8 cellular contexts compared by ENCODE assay signal in genomic region chr19:47107953-47108746, GRCh38. TPM values are rescaled to one million over a fixed set of nuclear protein-coding genes. Genes with fewer than 3 reads are reported as not detected.
DNase-seq lines count a peak whose midpoint lies in the region; ATAC-seq and TF ChIP-seq lines count a peak whose summit lies in the region.

No MANE protein-coding gene starts in this region.

- no peaks in the 10 kb centered on the region for H3K9me3 Mint-ChIP-seq in effector memory CD8-positive, alpha-beta T cell

- peak overlapping the region; percentile 100 for H3K9ac ChIP-seq in PC-3 (ENCODE audit: low read length)

- peak overlapping the region; percentile 99 for H3K27ac ChIP-seq in PC-3 (ENCODE audit: low read length)

- peak overlapping the region; percentile 91 for H3K4me3 Mint-ChIP-seq in effector memory CD8-positive, alpha-beta T cell

- peaks cover 39% of the 10 kb centered on the region for H3K36me3 Mint-ChIP-seq in effector memory CD8-positive, alpha-beta T cell (ENCODE audit: insufficient read depth)

- H3K79me2 ChIP-seq in PC-3 (ENCODE audit: low read length) = peaks cover 86% of the 10 kb centered on the region

- no peaks in the 10 kb centered on the region for H3K27me3 Mint-ChIP-seq in effector memory CD8-positive, alpha-beta T cell

- ATAC-seq in PC-3 (peak; percentile 23; the same call in 1 of the 2 replicates), HG02642 (IDR thresholded peaks at IDR 0.05; ENCODE audit: poor library complexity, unreplicated experiment) (no peak)
- no peak for ATAC-seq in effector memory CD8-positive, alpha-beta T cell (replicated peaks)

- H3K9me3 ChIP-seq in PC-3 (ENCODE audit: low read length) = no peaks in the 10 kb centered on the region

- no peak overlapping the region for H2AFZ ChIP-seq in PC-3 (ENCODE audit: low read length)

- peaks cover 10% of the 10 kb centered on the region for H3F3A ChIP-seq in PC-3 (ENCODE audit: low read length, unreplicated experiment)

- no peak for TF ChIP-seq CTCF in PC-3 (conservative IDR thresholded peaks at IDR 0.05; ENCODE audit: low read depth, low read length)

- no peaks in the 10 kb centered on the region for H4K20me1 ChIP-seq in PC-3 (ENCODE audit: low read length)

- BruUV-seq in PC-3 (replicated peaks; lab: Mats Ljungman, UMichigan) = TSS peak; percentile 22

- peaks cover 42 to 52% of the 10 kb centered on the region in 2 donors for H3K4me1 Mint-ChIP-seq in effector memory CD8-positive, alpha-beta T cell (ENCODE audit: low read depth in 2 of 2)

- peak overlapping the region; percentile 85 for H3K4me2 ChIP-seq in PC-3 (ENCODE audit: low read length)

- intact Hi-C loops in PC-3 (cut with micrococcal nuclease) = no loop called here

- CTCF ChIA-PET in PC-3 (lab: Charles Lee) = interaction anchor here (0.8 kb wide), 1 partner anchor 29 kb away, joined by 4 read pairs; no protein-coding TSS in a partner anchor

- no peaks in the 10 kb centered on the region; the same call in 1 of the 2 replicates for H3K36me3 ChIP-seq in PC-3 (ENCODE audit: low read depth, low read length)

- H3K9me2 ChIP-seq in PC-3 (replicated peaks; ENCODE audit: low read length) = no peaks in the 10 kb centered on the region

- peaks cover 40% of the 10 kb centered on the region for H3K4me1 ChIP-seq in PC-3 (ENCODE audit: insufficient read depth, low read length)

- POLR2A ChIA-PET in PC-3 (lab: Charles Lee; ENCODE audit: unreplicated experiment) = no interaction called here

- DNase-seq in ELR (ENCODE audit: low read depth) (peak; percentile 22), PC-3 (peak; percentile 32), pons (ENCODE audit: low spot score) (peak; percentile 59), H4 (ENCODE audit: low spot score) (no peak), activated gamma-delta T cell treated with Interleukin-2 at 50 U/mL for 16 hours (no peak), NCI-H1092 treated with DMSO at 0.1 percent for 48 hours (lab: John Stamatoyannopoulos, UW) (no peak)
- no peak for DNase-seq in effector memory CD8-positive, alpha-beta T cell

- H3K27ac Mint-ChIP-seq in effector memory CD8-positive, alpha-beta T cell = peak overlapping the region; percentile 99

- H3K4me3 ChIP-seq in PC-3 (ENCODE audit: low read length) = peak overlapping the region; percentile 93

- no peaks in the 10 kb centered on the region for H3K27me3 ChIP-seq in PC-3 (ENCODE audit: low read length)

RNA-seq across cellular contexts. Expression of gene ZC3H4, which starts 5.4 kb away (rescaled TPM):
- total RNA-seq in PC-3 (2014; rRNA removed) = 13.4 and 20.0 TPM in 2 replicates
- total RNA-seq in H4 (2014; rRNA removed; shearing (Covaris generic)) = 6.3 and 7.6 TPM in 2 replicates

RNA-seq across cellular contexts. Expression of gene SAE1, which starts 22.5 kb away (rescaled TPM):
- total RNA-seq in PC-3 (2014; rRNA removed) = 99.7 and 134 TPM in 2 replicates
- total RNA-seq in H4 (2014; rRNA removed; shearing (Covaris generic)) = 362 and 397 TPM in 2 replicates

RNA-seq across cellular contexts. Expression of gene TMEM160, which starts 59.7 kb away (rescaled TPM):
- 121 and 125 TPM in 2 replicates for total RNA-seq in PC-3 (2014; rRNA removed)
- 33.7 and 35.8 TPM in 2 replicates for total RNA-seq in H4 (2014; rRNA removed; shearing (Covaris generic))

Comparison
In these comparisons a context has a peak if more than half of its experiments do, and no peak if none do; other contexts are left out.
1. DNase-seq: peak in ELR (single experiment), PC-3 (single experiment) and pons (single experiment); none in effector memory CD8-positive, alpha-beta T cell (0 of 3), H4 (single experiment), activated gamma-delta T cell treated with Interleukin-2 at 50 U/mL for 16 hours (single experiment) and NCI-H1092 treated with DMSO at 0.1 percent for 48 hours (single experiment).